ENCODE assay signal across 22 cellular contexts in the genomic region with DNA sequence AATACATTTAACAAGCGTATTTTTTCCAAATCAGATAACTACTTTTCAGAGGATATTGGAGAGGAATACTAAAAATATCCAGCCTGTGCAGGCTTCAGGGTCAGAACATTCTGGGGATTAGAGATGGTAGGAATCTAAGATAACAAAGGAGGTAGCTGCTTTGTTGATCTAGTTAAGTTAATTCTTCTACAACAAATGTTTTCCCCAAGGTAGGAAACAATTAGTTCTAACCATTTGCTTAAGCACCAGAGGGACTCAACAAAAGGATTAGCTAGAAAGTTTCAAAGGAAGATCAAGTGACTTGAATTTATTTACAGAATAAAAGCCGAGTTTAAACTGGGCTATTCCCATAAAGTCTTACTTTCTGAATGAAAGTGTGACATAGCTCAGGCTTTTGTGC.
DNase-seq lines count a peak whose midpoint lies in the region; ATAC-seq, FAIRE-seq and TF ChIP-seq lines count a peak whose summit lies in the region.
"Had no signal": no experiment of that assay in that cellular context is flagged by ENCODE, and none has a peak within 500 bp of the region (broad histone marks: within the 10 kb centered on the region; RNA-seq: fewer than 3 reads in every experiment).

No MANE protein-coding gene starts in this region.

- no peak overlapping the region for H3K18ac ChIP-seq in neuronal stem cell (ENCODE audit: low read length)

- no peak overlapping the region for H2AK5ac ChIP-seq in neuronal stem cell (ENCODE audit: low read depth, low read length)

- no peaks in the 10 kb centered on the region for H3K27me3 ChIP-seq in K562 (ENCODE audit: control insufficient read depth in 2 of 2, insufficient read depth in 2 of 2, low read length in 2 of 2)
- no peaks in the 10 kb centered on the region for H3K27me3 ChIP-seq in neuronal stem cell (ENCODE audit: control insufficient read depth in 3 of 3, insufficient read depth in 3 of 3, low read depth in 1 of 3, low read length in 3 of 3)
- H3K27me3 ChIP-seq in hepatocyte = no peaks in the 10 kb centered on the region
- H3K27me3 ChIP-seq in PC-9 (ENCODE audit: insufficient read depth, low read depth) = no peaks in the 10 kb centered on the region
- H3K27me3 ChIP-seq: BE2C had no signal

- H3K9ac ChIP-seq in K562 (ENCODE audit: insufficient read depth in 1 of 2, low read depth in 2 of 2, low read length in 2 of 2) (no peak overlapping the region), neuronal stem cell (ENCODE audit: low read depth, low read length, poor library complexity) (no peak overlapping the region)

- H3K27ac ChIP-seq in K562 (ENCODE audit: extremely low read depth, low read depth, low read length) (no peak overlapping the region), neuronal stem cell (replicated peaks; ENCODE audit: low read length) (no peak overlapping the region), hepatocyte (no peak overlapping the region), PC-9 (no peak overlapping the region)
- H3K27ac ChIP-seq: A549, C4-2B had no signal

- H3K36me3 ChIP-seq in K562 (ENCODE audit: control insufficient read depth, insufficient read depth, low read length) (no peaks in the 10 kb centered on the region), neuronal stem cell (replicated peaks in 1 of 2; ENCODE audit: control insufficient read depth in 2 of 2, insufficient read depth in 2 of 2, low read length in 2 of 2) (no peaks in the 10 kb centered on the region), hepatocyte (replicated peaks; ENCODE audit: insufficient read depth, low read depth) (no peaks in the 10 kb centered on the region), PC-9 (ENCODE audit: low read depth) (no peaks in the 10 kb centered on the region)
- H3K36me3 ChIP-seq: BE2C had no signal

- H3K79me2 ChIP-seq in K562 (ENCODE audit: control insufficient read depth, insufficient read depth, low read length) (no peaks in the 10 kb centered on the region), hepatocyte (no peaks in the 10 kb centered on the region), PC-9 (ENCODE audit: low read depth) (no peaks in the 10 kb centered on the region)

- no peak overlapping the region for H3K4me3 ChIP-seq in K562
- H3K4me3 ChIP-seq in neuronal stem cell (ENCODE audit: low read length in 2 of 2) = no peak overlapping the region
- no peak overlapping the region for H3K4me3 ChIP-seq in hepatocyte
- no peak overlapping the region for H3K4me3 ChIP-seq in PC-9
- H3K4me3 ChIP-seq: A549 had no signal

- H3K4me2 ChIP-seq in K562 (ENCODE audit: insufficient read depth, low read length) = no peak overlapping the region
- H3K4me2 ChIP-seq in neuronal stem cell (ENCODE audit: insufficient read depth, low read length, poor library complexity, severe bottlenecking) = no peak overlapping the region
- H3K4me2 ChIP-seq in hepatocyte = no peak overlapping the region
- no peak overlapping the region for H3K4me2 ChIP-seq in PC-9
- H3K4me2 ChIP-seq: A549 had no signal

- no peak for FAIRE-seq in K562 (lab: Jason Lieb, UNC)
- FAIRE-seq: A549, D721Med, GM12892, GM19239, H54, HepG2 had no signal

- no peak overlapping the region for H2BK120ac ChIP-seq in neuronal stem cell (ENCODE audit: low read depth, low read length)

- H3K79me1 ChIP-seq in neuronal stem cell (ENCODE audit: low read depth, low read length) = no peaks in the 10 kb centered on the region

- intact Hi-C loops in K562 (cut with micrococcal nuclease) = no loop called here
- intact Hi-C loops in left cardiac atrium (cut with DNase I) = no loop called here
- intact Hi-C loops in PC-9 (cut with micrococcal nuclease; ENCODE audit: unreplicated experiment) = no loop called here

- no peaks in the 10 kb centered on the region for H3F3A ChIP-seq in PC-9 (ENCODE audit: insufficient read depth, low read depth)

- H2BK12ac ChIP-seq in neuronal stem cell (ENCODE audit: low read length) = no peak overlapping the region

- H3K9me1 ChIP-seq in K562 (ENCODE audit: control insufficient read depth, insufficient read depth, low read length) = no peaks in the 10 kb centered on the region

- CTCF ChIA-PET in K562 (lab: Yijun Ruan, JAX; ENCODE audit: low intra/inter-chr PET ratio) = no interaction called here
- CTCF ChIA-PET in PC-9 (lab: Charles Lee) = no interaction called here

- H3K14ac ChIP-seq in neuronal stem cell (ENCODE audit: low read length) = no peak overlapping the region

- BruUV-seq in K562 (replicated peaks; lab: Mats Ljungman, UMichigan) (no TSS peak), PC-9 (replicated peaks; lab: Mats Ljungman, UMichigan) (no TSS peak)

- in situ Hi-C loops in K562 (cut with MboI) = no loop called here

- peak; percentile 4 for DNase-seq in NCI-H82 (lab: John Stamatoyannopoulos, UW)
- no peak for DNase-seq in K562 (ENCODE audit: extremely low read depth in 1 of 4, low spot score in 3 of 4)
- peak; percentile 8 for DNase-seq in iPS-NIHi11 (ENCODE audit: low spot score)
- peak; percentile 40 for DNase-seq in neuronal stem cell (ENCODE audit: low spot score)
- DNase-seq in left cardiac atrium = no peak
- no peak for DNase-seq in hepatocyte (ENCODE audit: low spot score)
- no peak for DNase-seq in activated CD4-positive, alpha-beta T cell treated with anti-CD3 and anti-CD28 coated beads for 4 hours
- DNase-seq in PC-9 = no peak
- DNase-seq: BE2C; CD8-positive, alpha-beta T cell; COR-L47; DMS153; DND-41; GDM1 had no signal

- no peak overlapping the region for H3K4ac ChIP-seq in neuronal stem cell (ENCODE audit: low read length)

- H3K23ac ChIP-seq in neuronal stem cell (ENCODE audit: low read depth, low read length, poor library complexity) = no peak overlapping the region

- H3K4me1 ChIP-seq in K562 (replicated peaks in 1 of 2; ENCODE audit: control insufficient read depth in 2 of 2, insufficient read depth in 2 of 2, low read length in 2 of 2) = peaks cover 0 to 3% of the 10 kb centered on the region in 2 experiments; a peak in 1 of 5 replicates
- peaks cover 0 to 2% of the 10 kb centered on the region in 2 donors for H3K4me1 ChIP-seq in neuronal stem cell (ENCODE audit: control insufficient read depth in 2 of 2, insufficient read depth in 1 of 2, low read depth in 1 of 2, low read length in 2 of 2)
- H3K4me1 ChIP-seq in hepatocyte (ENCODE audit: insufficient read depth) = no peaks in the 10 kb centered on the region
- H3K4me1 ChIP-seq in PC-9 (replicated peaks; ENCODE audit: insufficient read depth) = no peaks in the 10 kb centered on the region
- H3K4me1 ChIP-seq: A549, BE2C had no signal

- H3K9me3 ChIP-seq in K562 (replicated peaks; ENCODE audit: control insufficient read depth, insufficient read depth, low read depth, low read length) (no peaks in the 10 kb centered on the region), neuronal stem cell (replicated peaks in 1 of 2; ENCODE audit: control insufficient read depth in 2 of 2, insufficient read depth in 1 of 2, low read depth in 1 of 2, low read length in 2 of 2) (no peaks in the 10 kb centered on the region), hepatocyte (ENCODE audit: low read depth) (no peaks in the 10 kb centered on the region), PC-9 (ENCODE audit: insufficient read depth, low read depth) (no peaks in the 10 kb centered on the region)
- H3K9me3 ChIP-seq: A549, BE2C had no signal

- H2BK5ac ChIP-seq in neuronal stem cell (ENCODE audit: low read length) = no peak overlapping the region

- WGBS in K562 (ENCODE audit: insufficient coverage, low coverage, missing lambda C conversion rate) = 12% methylated on average over 2 of the region's 2 CpGs
- WGBS in neuronal stem cell (ENCODE audit: extremely low coverage in 2 of 2, insufficient read length in 2 of 2, insufficient replicate concordance in 1 of 2), 2 donors = no CpG with 5 or more reads among the region's 2 CpGs
- 37% methylated on average over 2 of the region's 2 CpGs for WGBS in hepatocyte (ENCODE audit: low lambda C conversion rate, missing lambda C conversion rate)

- H3K9me2 ChIP-seq in hepatocyte (replicated peaks; ENCODE audit: insufficient read depth) = no peaks in the 10 kb centered on the region
- 0 out of 2 replicates have a peak, but pooled peaks cover 5% of the 10 kb centered on the region for H3K9me2 ChIP-seq in PC-9 (ENCODE audit: insufficient read depth)

- TF ChIP-seq POLR2A in K562 (conservative IDR thresholded peaks at IDR 0.05) = no peak

- H4K91ac ChIP-seq in neuronal stem cell (ENCODE audit: low read depth, low read length, poor library complexity) = no peak overlapping the region

- ATAC-seq in K562 (no peak), left cardiac atrium (no peak)
- ATAC-seq: A549; CD8-positive, alpha-beta T cell; HCT116; HepG2 had no signal

- TF ChIP-seq RAD21 in K562 (CRISPR knock-in tag; conservative IDR thresholded peaks at IDR 0.05 in 1 of 2, IDR thresholded peaks at IDR 0.05 in 1 of 2) = no peak

- TF ChIP-seq CTCF in K562 (IDR thresholded peaks at IDR 0.05 in 2 of 3, conservative IDR thresholded peaks at IDR 0.05 in 1 of 3; ENCODE audit: insufficient read depth in 2 of 3, low read depth in 1 of 3, low read length in 3 of 3) (no peak), hepatocyte (IDR thresholded peaks at IDR 0.05; ENCODE audit: poor library complexity) (no peak), PC-9 (conservative IDR thresholded peaks at IDR 0.05) (no peak)

- POLR2A ChIA-PET in K562 (lab: Yijun Ruan, JAX) (interaction anchor here (1.0 to 1.2 kb wide), 2 partner anchors 11 to 21 kb away, joined by 3 read pairs; no protein-coding TSS in a partner anchor), PC-9 (lab: Charles Lee; ENCODE audit: unreplicated experiment) (no interaction called here)

- no peaks in the 10 kb centered on the region for H4K20me1 ChIP-seq in K562 (replicated peaks; ENCODE audit: control insufficient read depth, insufficient read depth, low read length)
- no peaks in the 10 kb centered on the region for H4K20me1 ChIP-seq in hepatocyte (ENCODE audit: insufficient read depth, poor library complexity, severe bottlenecking)
- no peaks in the 10 kb centered on the region for H4K20me1 ChIP-seq in PC-9 (ENCODE audit: insufficient read depth)

- H2AFZ ChIP-seq in K562 (ENCODE audit: low read depth, low read length) (peak overlapping the region; percentile 75), neuronal stem cell (ENCODE audit: low read length) (peak overlapping the region; percentile 89), hepatocyte (no peak overlapping the region), PC-9 (no peak overlapping the region)

- no peak overlapping the region for H2BK15ac ChIP-seq in neuronal stem cell (ENCODE audit: low read length)

- H4K8ac ChIP-seq in neuronal stem cell (ENCODE audit: low read depth, low read length) = no peak overlapping the region

- TF ChIP-seq EP300 in K562 (IDR thresholded peaks at IDR 0.05; ENCODE audit: low read length) = no peak

TF ChIP-seq in K562, 482 proteins besides CTCF, POLR2A, EP300 and RAD21 (continues in another document):
- no peak for TF ChIP-seq PURB (CRISPR knock-in tag; IDR thresholded peaks at IDR 0.05; ENCODE audit: low read depth)
- no peak for TF ChIP-seq KDM2B (CRISPR knock-in tag; IDR thresholded peaks at IDR 0.05)
- no peak for TF ChIP-seq EGR1 (conservative IDR thresholded peaks at IDR 0.05)
- TF ChIP-seq SMAD1 (IDR thresholded peaks at IDR 0.05; ENCODE audit: low read depth, low read length, partially characterized antibody) = no peak

Comparison
In these comparisons a context has a peak if more than half of its experiments do, and no peak if none do; other contexts are left out.
1. DNase-seq: peak in NCI-H82 (single experiment), iPS-NIHi11 (single experiment) and neuronal stem cell (single experiment); none in K562 (0 of 4), left cardiac atrium (single experiment), hepatocyte (single experiment), activated CD4-positive, alpha-beta T cell treated with anti-CD3 and anti-CD28 coated beads for 4 hours (0 of 2) and PC-9 (0 of 2).
2. H2AFZ ChIP-seq: peak in K562 (single experiment) and neuronal stem cell (single experiment); none in hepatocyte (single experiment) and PC-9 (single experiment).